Comparison of ENCODE assay signal across 17 cellular contexts in the genomic region with DNA sequence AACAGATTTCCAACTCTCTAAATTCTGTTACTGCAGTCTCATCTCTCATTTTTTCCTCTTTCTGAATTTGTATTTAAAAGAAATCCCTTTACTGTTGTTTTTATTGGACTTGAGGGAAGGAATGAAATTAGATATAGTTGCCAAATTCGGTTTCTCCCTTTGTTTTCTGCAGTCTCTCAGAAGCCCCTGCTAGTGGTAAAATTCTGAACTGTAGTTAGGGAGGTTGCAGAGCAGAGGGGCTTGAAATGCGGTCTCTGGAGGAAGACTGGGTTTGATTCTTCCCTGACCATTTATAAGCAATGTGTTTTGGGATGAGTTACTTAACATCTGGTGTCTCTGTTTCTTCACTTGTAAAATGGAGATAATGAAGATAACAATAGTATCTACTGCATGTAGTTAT.
DNase-seq lines count a peak whose midpoint lies in the region; ATAC-seq and TF ChIP-seq lines count a peak whose summit lies in the region.
"Had no signal": no experiment of that assay in that cellular context is flagged by ENCODE, and none has a peak within 500 bp of the region (broad histone marks: within the 10 kb centered on the region; RNA-seq: fewer than 3 reads in every experiment).

No MANE protein-coding gene starts in this region.

- H3K23ac ChIP-seq in H9 (ENCODE audit: insufficient read length, low read depth, low read length) = no peak overlapping the region

- no peaks in the 10 kb centered on the region for H4K20me1 ChIP-seq in H9 (ENCODE audit: control insufficient read depth, insufficient read depth, insufficient read length)
- H4K20me1 ChIP-seq: BLaER1 had no signal

- H3K9me3 ChIP-seq in H9 (ENCODE audit: control insufficient read depth, low read depth, low read length) (no peaks in the 10 kb centered on the region), HAP-1 (no peaks in the 10 kb centered on the region)
- H3K9me3 ChIP-seq: A549, BLaER1 had no signal

- WGBS in H9 (ENCODE audit: extremely low coverage, insufficient read length, low lambda C conversion rate) = no CpG with 5 or more reads among the region's 2 CpGs

- TF ChIP-seq CTCF in H9 (conservative IDR thresholded peaks at IDR 0.05) = peak; percentile 47
- peak; percentile 15 for TF ChIP-seq CTCF in brain microvascular endothelial cell (IDR thresholded peaks at IDR 0.05; ENCODE audit: low read depth, low read length, missing control alignments)
- TF ChIP-seq CTCF in fibroblast of the aortic adventitia (IDR thresholded peaks at IDR 0.05; ENCODE audit: insufficient read depth, low read length) = peak; percentile 6

- H2BK120ac ChIP-seq in H9 (ENCODE audit: low read depth, low read length, poor library complexity, severe bottlenecking) = no peak overlapping the region

- H4K8ac ChIP-seq in H9 (replicated peaks; ENCODE audit: insufficient read length, low read depth, low read length) = no peak overlapping the region

- DNase-seq in H9 (no peak), brain microvascular endothelial cell (no peak), fibroblast of the aortic adventitia (ENCODE audit: low read depth) (no peak), HAP-1 (ENCODE audit: low spot score in 2 of 2) (no peak), HUDEP-2 (lab: John Stamatoyannopoulos, UW; ENCODE audit: unreplicated experiment in 76 of 76) (no peak)
- DNase-seq: CD4-positive, alpha-beta memory T cell; DMS153; DMS79 treated with DMSO at 0.1 percent for 48 hours; GF-D8; KBM-7 had no signal

- no peak overlapping the region for H2BK15ac ChIP-seq in H9 (ENCODE audit: low read depth, low read length)

- H3K79me1 ChIP-seq in H9 (ENCODE audit: insufficient read depth, low read depth, low read length, poor library complexity, severe bottlenecking) = no peaks in the 10 kb centered on the region

- no peak overlapping the region for H3K4me3 Mint-ChIP-seq in H9
- H3K4me3 Mint-ChIP-seq: CD14-positive monocyte; CD4-positive, alpha-beta memory T cell; IgD-negative memory B cell had no signal

- H3K4me2 ChIP-seq in H9 (ENCODE audit: insufficient read depth, insufficient read length, low read length) = no peak overlapping the region
- H3K4me2 ChIP-seq: A549, BLaER1 had no signal

- H3K27ac ChIP-seq in H9 (ENCODE audit: insufficient read length, low read depth, low read length) = no peak overlapping the region
- H3K27ac ChIP-seq in brain microvascular endothelial cell = no peak overlapping the region
- H3K27ac ChIP-seq: A549, BLaER1 had no signal

- in situ Hi-C loops in brain microvascular endothelial cell (cut with HindIII; ENCODE audit: low pct_ligation_motif_present, low sequenced_read_pairs) = no loop called here
- in situ Hi-C loops in HAP-1 (cut with MboI; ENCODE audit: low sequenced_read_pairs) = no loop called here

- no peak overlapping the region for H2AK5ac ChIP-seq in H9 (ENCODE audit: insufficient read length, low read length)

- no peak for TF ChIP-seq POLR2A in GM18505 (IDR thresholded peaks at IDR 0.05; ENCODE audit: borderline replicate concordance, extremely low read depth, insufficient read depth, insufficient read length)

- no peak overlapping the region for H3K56ac ChIP-seq in H9 (ENCODE audit: insufficient read length, low read depth, low read length)

- H3K27ac Mint-ChIP-seq in H9 = no peak overlapping the region
- H3K27ac Mint-ChIP-seq: CD14-positive monocyte; CD4-positive, alpha-beta memory T cell; IgD-negative memory B cell had no signal

- no peak overlapping the region for H4K91ac ChIP-seq in H9 (ENCODE audit: insufficient read length, low read depth, low read length)

- no peak overlapping the region for H3T11ph ChIP-seq in H9 (ENCODE audit: low read length)

- H3K4me1 ChIP-seq in H9 (ENCODE audit: insufficient read depth, low read length) (no peaks in the 10 kb centered on the region), HAP-1 (no peaks in the 10 kb centered on the region)

- H2BK20ac ChIP-seq in H9 (ENCODE audit: low read depth, low read length, poor library complexity, severe bottlenecking) = no peak overlapping the region

- no peaks in the 10 kb centered on the region for H3K36me3 Mint-ChIP-seq in H9 (ENCODE audit: insufficient read depth in 1 of 3, low read depth in 3 of 3)
- H3K36me3 Mint-ChIP-seq: CD14-positive monocyte; CD4-positive, alpha-beta memory T cell; IgD-negative memory B cell had no signal

- no peak overlapping the region for H4K5ac ChIP-seq in H9 (ENCODE audit: insufficient read length, low read depth, low read length)

- ATAC-seq in GM18505 (IDR thresholded peaks at IDR 0.05; ENCODE audit: unreplicated experiment) = no peak
- ATAC-seq in SK-N-SH treated with all-trans-retinoic acid at 6 μM for 48 hours = no peak
- ATAC-seq: A549, HepG2 had no signal

- H3K27me3 ChIP-seq in H9 (ENCODE audit: insufficient read depth, low read length) (no peaks in the 10 kb centered on the region), brain microvascular endothelial cell (replicated peaks) (no peaks in the 10 kb centered on the region), HAP-1 (ENCODE audit: low read depth) (no peaks in the 10 kb centered on the region)
- H3K27me3 ChIP-seq: BLaER1 had no signal

- H3K79me2 ChIP-seq in H9 (ENCODE audit: insufficient read depth, low read length) = no peaks in the 10 kb centered on the region

- H3K4me3 ChIP-seq in brain microvascular endothelial cell (ENCODE audit: low read depth, low read length) (no peak overlapping the region), fibroblast of the aortic adventitia (ENCODE audit: low read depth, low read length) (no peak overlapping the region), HAP-1 (no peak overlapping the region)
- H3K4me3 ChIP-seq: A549, BLaER1 had no signal

- H3K4me1 Mint-ChIP-seq in H9 = no peaks in the 10 kb centered on the region
- H3K4me1 Mint-ChIP-seq: CD14-positive monocyte; CD4-positive, alpha-beta memory T cell; IgD-negative memory B cell had no signal

- no peaks in the 10 kb centered on the region for H3K9me3 Mint-ChIP-seq in H9

- H3K23me2 ChIP-seq in H9 (ENCODE audit: insufficient read length, low read depth, low read length, poor library complexity, severe bottlenecking) = no peaks in the 10 kb centered on the region

- H3K18ac ChIP-seq in H9 (ENCODE audit: insufficient read length, low read depth, low read length) = no peak overlapping the region

- no peak overlapping the region for H3K14ac ChIP-seq in H9 (ENCODE audit: insufficient read depth, low read length)

- no peak overlapping the region for H2AFZ ChIP-seq in H9 (ENCODE audit: low read length)

- H3K4ac ChIP-seq in H9 (ENCODE audit: low read depth, low read length) = no peak overlapping the region

- no peak overlapping the region for H2BK5ac ChIP-seq in H9 (ENCODE audit: insufficient read length, low read length)

- no peak overlapping the region for H3K9ac ChIP-seq in H9 (ENCODE audit: extremely low read depth, insufficient read length, low read length)
- H3K9ac ChIP-seq: BLaER1 had no signal

- H3K27me3 Mint-ChIP-seq in H9 (ENCODE audit: low read depth) = no peaks in the 10 kb centered on the region
- H3K27me3 Mint-ChIP-seq: CD4-positive, alpha-beta memory T cell; IgD-negative memory B cell had no signal

- no peaks in the 10 kb centered on the region for H3K36me3 ChIP-seq in brain microvascular endothelial cell (replicated peaks)
- no peaks in the 10 kb centered on the region for H3K36me3 ChIP-seq in HAP-1 (replicated peaks)
- H3K36me3 ChIP-seq: BLaER1 had no signal

- H2BK12ac ChIP-seq in H9 (ENCODE audit: insufficient read length, low read depth, low read length) = no peak overlapping the region

TF ChIP-seq in SK-N-SH treated with all-trans-retinoic acid at 6 μM for 48 hours, 23 proteins besides CTCF, POLR2A, EP300 and RAD21:
- TF ChIP-seq, protein P1, sequence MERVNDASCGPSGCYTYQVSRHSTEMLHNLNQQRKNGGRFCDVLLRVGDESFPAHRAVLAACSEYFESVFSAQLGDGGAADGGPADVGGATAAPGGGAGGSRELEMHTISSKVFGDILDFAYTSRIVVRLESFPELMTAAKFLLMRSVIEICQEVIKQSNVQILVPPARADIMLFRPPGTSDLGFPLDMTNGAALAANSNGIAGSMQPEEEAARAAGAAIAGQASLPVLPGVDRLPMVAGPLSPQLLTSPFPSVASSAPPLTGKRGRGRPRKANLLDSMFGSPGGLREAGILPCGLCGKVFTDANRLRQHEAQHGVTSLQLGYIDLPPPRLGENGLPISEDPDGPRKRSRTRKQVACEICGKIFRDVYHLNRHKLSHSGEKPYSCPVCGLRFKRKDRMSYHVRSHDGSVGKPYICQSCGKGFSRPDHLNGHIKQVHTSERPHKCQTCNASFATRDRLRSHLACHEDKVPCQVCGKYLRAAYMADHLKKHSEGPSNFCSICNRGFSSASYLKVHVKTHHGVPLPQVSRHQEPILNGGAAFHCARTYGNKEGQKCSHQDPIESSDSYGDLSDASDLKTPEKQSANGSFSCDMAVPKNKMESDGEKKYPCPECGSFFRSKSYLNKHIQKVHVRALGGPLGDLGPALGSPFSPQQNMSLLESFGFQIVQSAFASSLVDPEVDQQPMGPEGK (CRISPR knock-in tag; IDR thresholded peaks at IDR 0.05; ENCODE audit: borderline replicate concordance) = no peak
- no peak for TF ChIP-seq ZC3H10 (CRISPR knock-in tag; IDR thresholded peaks at IDR 0.05)
- no peak for TF ChIP-seq SNAI2 (CRISPR knock-in tag; IDR thresholded peaks at IDR 0.05)
- no peak for TF ChIP-seq ZNF70 (CRISPR knock-in tag; IDR thresholded peaks at IDR 0.05)
- TF ChIP-seq BACH2 (CRISPR knock-in tag; IDR thresholded peaks at IDR 0.05; ENCODE audit: borderline replicate concordance) = no peak
- TF ChIP-seq CSDC2 (CRISPR knock-in tag; IDR thresholded peaks at IDR 0.05) = no peak
- no peak for TF ChIP-seq ZNF565 (CRISPR knock-in tag; conservative IDR thresholded peaks at IDR 0.05; ENCODE audit: low read depth)
- TF ChIP-seq, protein P2, sequence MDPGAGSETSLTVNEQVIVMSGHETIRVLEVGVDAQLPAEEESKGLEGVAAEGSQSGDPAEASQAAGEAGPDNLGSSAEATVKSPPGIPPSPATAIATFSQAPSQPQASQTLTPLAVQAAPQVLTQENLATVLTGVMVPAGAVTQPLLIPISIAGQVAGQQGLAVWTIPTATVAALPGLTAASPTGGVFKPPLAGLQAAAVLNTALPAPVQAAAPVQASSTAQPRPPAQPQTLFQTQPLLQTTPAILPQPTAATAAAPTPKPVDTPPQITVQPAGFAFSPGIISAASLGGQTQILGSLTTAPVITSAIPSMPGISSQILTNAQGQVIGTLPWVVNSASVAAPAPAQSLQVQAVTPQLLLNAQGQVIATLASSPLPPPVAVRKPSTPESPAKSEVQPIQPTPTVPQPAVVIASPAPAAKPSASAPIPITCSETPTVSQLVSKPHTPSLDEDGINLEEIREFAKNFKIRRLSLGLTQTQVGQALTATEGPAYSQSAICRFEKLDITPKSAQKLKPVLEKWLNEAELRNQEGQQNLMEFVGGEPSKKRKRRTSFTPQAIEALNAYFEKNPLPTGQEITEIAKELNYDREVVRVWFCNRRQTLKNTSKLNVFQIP (CRISPR knock-in tag; IDR thresholded peaks at IDR 0.05; ENCODE audit: borderline replicate concordance, low read depth) = no peak
- no peak for TF ChIP-seq ZFP30 (CRISPR knock-in tag; IDR thresholded peaks at IDR 0.05)
- TF ChIP-seq TCF4 (CRISPR knock-in tag; IDR thresholded peaks at IDR 0.05; ENCODE audit: borderline replicate concordance) = no peak
